25 cellular contexts compared by ENCODE assay signal in the genomic region with DNA sequence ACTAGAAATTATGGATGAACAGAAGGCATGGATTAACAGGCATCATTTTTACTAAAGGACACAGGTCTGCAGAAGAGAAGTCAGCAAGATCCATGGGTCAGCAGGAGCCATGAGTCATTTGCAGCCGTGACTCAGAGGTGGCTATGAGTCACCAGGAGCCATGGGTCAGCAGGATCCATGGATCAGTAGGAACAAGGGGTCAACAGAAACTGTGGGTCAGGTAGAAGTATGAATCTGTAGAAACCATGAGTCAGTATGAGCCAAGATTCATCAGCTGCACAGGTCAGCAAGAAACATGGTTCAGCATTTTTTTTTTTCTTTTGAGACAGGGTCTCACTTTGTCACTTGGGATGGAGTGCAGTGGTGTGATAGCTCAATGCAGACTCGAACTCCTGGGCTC. TPM values are rescaled to one million over a fixed set of nuclear protein-coding genes. Genes with fewer than 3 reads are reported as not detected.
DNase-seq lines count a peak whose midpoint lies in the region; ATAC-seq and TF ChIP-seq lines count a peak whose summit lies in the region.
"Had no signal": no experiment of that assay in that cellular context is flagged by ENCODE, and none has a peak within 500 bp of the region (broad histone marks: within the 10 kb centered on the region; RNA-seq: fewer than 3 reads in every experiment).

No MANE protein-coding gene starts in this region.

- no peaks in the 10 kb centered on the region for H4K20me1 ChIP-seq in hepatocyte (ENCODE audit: insufficient read depth, poor library complexity, severe bottlenecking)

- H3K4me3 ChIP-seq in breast epithelium (no peak overlapping the region), hepatocyte (no peak overlapping the region)
- H3K4me3 ChIP-seq: pancreas, uterus had no signal

- ATAC-seq in GM19463 (IDR thresholded peaks at IDR 0.05; ENCODE audit: unreplicated experiment) = no peak
- ATAC-seq: naive thymus-derived CD4-positive, alpha-beta T cell; pancreas; sciatic nerve had no signal

- H3K4me2 ChIP-seq in hepatocyte = no peak overlapping the region

- CTCF ChIA-PET in MCF 10A (lab: Yijun Ruan, JAX) = no interaction called here

- WGBS in hepatocyte (ENCODE audit: low lambda C conversion rate, missing lambda C conversion rate) = 56% methylated on average over 2 of the region's 2 CpGs

- TF ChIP-seq POLR2A in breast epithelium (IDR thresholded peaks at IDR 0.05) = no peak

- H3K4me1 ChIP-seq in breast epithelium (no peaks in the 10 kb centered on the region), hepatocyte (ENCODE audit: insufficient read depth) (no peaks in the 10 kb centered on the region)
- H3K4me1 ChIP-seq: pancreas, uterus had no signal

- intact Hi-C loops in MCF 10A (cut with micrococcal nuclease) (no loop called here), breast epithelium (cut with DNase I; ENCODE audit: low total_unique reads) (no loop called here)

- H3K36me3 ChIP-seq in breast epithelium (no peaks in the 10 kb centered on the region), hepatocyte (replicated peaks; ENCODE audit: insufficient read depth, low read depth) (no peaks in the 10 kb centered on the region)
- H3K36me3 ChIP-seq: pancreas, uterus had no signal

- BruUV-seq in MCF 10A (replicated peaks; lab: Mats Ljungman, UMichigan) = no TSS peak

- H3K36me3 Mint-ChIP-seq in MCF 10A (ENCODE audit: insufficient read depth, unreplicated experiment) = no peaks in the 10 kb centered on the region
- H3K36me3 Mint-ChIP-seq: activated naive CD8-positive, alpha-beta T cell treated with anti-CD3 and anti-CD28 coated beads for 36 hours; immature natural killer cell; naive thymus-derived CD4-positive, alpha-beta T cell had no signal

- H3K27me3 ChIP-seq in breast epithelium (no peaks in the 10 kb centered on the region), hepatocyte (no peaks in the 10 kb centered on the region)
- H3K27me3 ChIP-seq: uterus had no signal

- H3K27me3 Mint-ChIP-seq in MCF 10A (ENCODE audit: insufficient read depth, unreplicated experiment) = no peaks in the 10 kb centered on the region

- H3K9me2 ChIP-seq in hepatocyte (replicated peaks; ENCODE audit: insufficient read depth) = no peaks in the 10 kb centered on the region

- DNase-seq in MCF 10A (ENCODE audit: unreplicated experiment) = peak; percentile 27
- no peak for DNase-seq in breast epithelium (ENCODE audit: low spot score in 2 of 2)
- peak; percentile 83 for DNase-seq in RKO (ENCODE audit: low spot score)
- peak; percentile 50 for DNase-seq in hepatocyte (ENCODE audit: low spot score)
- no peak for DNase-seq in Ammon's horn (ENCODE audit: low spot score)
- no peak for DNase-seq in activated CD4-positive, CD25-positive, alpha-beta regulatory T cell treated with anti-CD3 and anti-CD28 coated beads, Interleukin-2, amount 50 U/mL, for 72 hours
- DNase-seq in hypothalamus (lab: John Stamatoyannopoulos, UW) = no peak
- DNase-seq: activated CD8-positive, alpha-beta memory T cell treated with anti-CD3 and anti-CD28 coated beads, Interleukin-2, amount 50 U/mL, for 4 hours; activated naive CD8-positive, alpha-beta T cell treated with anti-CD3 and anti-CD28 coated beads for 36 hours; GF-D8; immature natural killer cell; naive thymus-derived CD4-positive, alpha-beta T cell; NCI-H2107; NCI-H510A treated with DMSO at 0.1 percent for 48 hours; SHP77 treated with DMSO at 0.1 percent for 48 hours; uterus had no signal

- TF ChIP-seq CTCF in MCF 10A (IDR thresholded peaks at IDR 0.05; ENCODE audit: unreplicated experiment) = no peak
- TF ChIP-seq CTCF in breast epithelium (IDR thresholded peaks at IDR 0.05) = no peak
- no peak for TF ChIP-seq CTCF in hepatocyte (IDR thresholded peaks at IDR 0.05; ENCODE audit: poor library complexity)

- peaks cover 35% of the 10 kb centered on the region for H3K9me3 Mint-ChIP-seq in MCF 10A (ENCODE audit: unreplicated experiment)

- no peak overlapping the region for H3K4me3 Mint-ChIP-seq in MCF 10A (ENCODE audit: unreplicated experiment)
- H3K4me3 Mint-ChIP-seq: activated naive CD8-positive, alpha-beta T cell treated with anti-CD3 and anti-CD28 coated beads for 36 hours; immature natural killer cell; naive thymus-derived CD4-positive, alpha-beta T cell; T-helper 1 cell treated with Interleukin-12 subunit alpha and Interleukin-12 subunit beta and Interleukin-4 antibody, amounts not matched to agents 30 μg/mL and 1 μg/mL, for 36 hours had no signal

- H3K27ac ChIP-seq in breast epithelium (no peak overlapping the region), hepatocyte (peak overlapping the region; percentile 19)
- H3K27ac ChIP-seq: pancreas, uterus, VCaP had no signal

- no peaks in the 10 kb centered on the region for H3K79me2 ChIP-seq in hepatocyte

- POLR2A ChIA-PET in MCF 10A (lab: Yijun Ruan, JAX) = no interaction called here

- H2AFZ ChIP-seq in hepatocyte = no peak overlapping the region

- H3K4me1 Mint-ChIP-seq in MCF 10A (ENCODE audit: insufficient read depth, unreplicated experiment) = no peaks in the 10 kb centered on the region
- H3K4me1 Mint-ChIP-seq: activated naive CD8-positive, alpha-beta T cell treated with anti-CD3 and anti-CD28 coated beads for 36 hours; immature natural killer cell; naive thymus-derived CD4-positive, alpha-beta T cell had no signal

- H3K9me3 ChIP-seq in breast epithelium (no peaks in the 10 kb centered on the region), hepatocyte (ENCODE audit: low read depth) (no peaks in the 10 kb centered on the region)
- H3K9me3 ChIP-seq: pancreas, uterus had no signal

- H3K27ac Mint-ChIP-seq in MCF 10A (ENCODE audit: low read depth, unreplicated experiment) = no peak overlapping the region
- H3K27ac Mint-ChIP-seq: activated naive CD8-positive, alpha-beta T cell treated with anti-CD3 and anti-CD28 coated beads for 36 hours; activated T-helper 2 cell treated with anti-CD3 and anti-CD28 coated beads, Interferon-gamma antibody, Interleukin-2, Interleukin-4, amounts not matched to agents 10 μg/mL and 5 μg/mL and 100 μg/mL, durations not matched to agents 14 hours and 24 hours and 36 hours; immature natural killer cell; naive thymus-derived CD4-positive, alpha-beta T cell; T-helper 1 cell treated with Interleukin-12 subunit alpha and Interleukin-12 subunit beta and Interleukin-4 antibody, amounts not matched to agents 30 μg/mL and 1 μg/mL, for 36 hours had no signal

RNA-seq across cellular contexts. Expression of a gene that starts 58.2 kb away (rescaled TPM):
- total RNA-seq in MCF 10A (2022) = not detected in 2 replicates
- total RNA-seq in breast epithelium = 1 to 10 TPM in 1 of 3 donors, under 1 TPM in 1, not detected in 1; 0.66 to 3.4 TPM
- 1.8 and 3.1 TPM in 2 replicates for total RNA-seq in hepatocyte
- 2.0 and 3.4 TPM in 2 replicates for polyA plus RNA-seq in hepatocyte
- total RNA-seq: A172; activated naive CD8-positive, alpha-beta T cell treated with anti-CD3 and anti-CD28 coated beads for 36 hours; activated T-helper 2 cell treated with anti-CD3 and anti-CD28 coated beads, Interferon-gamma antibody, Interleukin-2, Interleukin-4, amounts not matched to agents 10 μg/mL and 5 μg/mL and 100 μg/mL, durations not matched to agents 14 hours and 24 hours and 36 hours; lung microvascular endothelial cell; naive thymus-derived CD4-positive, alpha-beta T cell had no signal
- polyA plus RNA-seq: BJ; immature natural killer cell; naive thymus-derived CD4-positive, alpha-beta T cell had no signal

Comparison
In these comparisons a context has a peak if more than half of its experiments do, and no peak if none do; other contexts are left out.
1. DNase-seq: peak in MCF 10A (single experiment), RKO (single experiment) and hepatocyte (single experiment); none in breast epithelium (0 of 2), Ammon's horn (single experiment), activated CD4-positive, CD25-positive, alpha-beta regulatory T cell treated with anti-CD3 and anti-CD28 coated beads, Interleukin-2, amount 50 U/mL, for 72 hours (single experiment) and hypothalamus (0 of 51).